ENCODE assay signal across 18 cellular contexts in the genomic region with DNA sequence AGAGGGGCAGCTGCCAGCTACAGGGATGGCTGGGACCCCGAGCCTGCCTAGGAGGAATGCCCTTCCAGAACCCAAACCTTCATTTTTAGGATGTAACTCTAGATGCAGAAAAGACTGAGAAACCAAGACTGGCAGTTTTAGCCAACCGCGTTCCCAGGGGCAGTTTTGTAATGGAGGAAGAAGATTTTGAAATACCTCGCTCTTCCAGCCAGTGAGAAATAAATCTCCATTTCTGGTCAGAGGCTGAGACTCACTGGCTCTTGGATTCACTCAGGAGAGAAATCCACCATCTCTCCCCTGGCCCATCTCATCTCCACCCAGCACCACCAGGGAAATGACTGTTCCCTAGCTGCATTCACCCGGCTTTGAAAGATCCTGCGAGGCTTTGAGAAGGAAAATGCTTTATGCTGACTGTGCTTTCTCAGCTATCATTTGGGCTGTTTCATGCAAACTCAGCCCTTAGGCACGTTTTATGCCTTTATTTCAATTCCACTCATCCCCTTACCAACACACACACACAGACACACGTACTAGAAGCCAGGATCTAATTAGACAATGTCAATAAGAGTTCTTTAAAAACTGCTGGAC.
DNase-seq lines count a peak whose midpoint lies in the region; ATAC-seq, FAIRE-seq and TF ChIP-seq lines count a peak whose summit lies in the region.
"Had no signal": no experiment of that assay in that cellular context is flagged by ENCODE, and none has a peak within 500 bp of the region (broad histone marks: within the 10 kb centered on the region; RNA-seq: fewer than 3 reads in every experiment).

No MANE protein-coding gene starts in this region.

- H2BK20ac ChIP-seq in H1 (ENCODE audit: low read length), result no peak overlapping the region

- no peak overlapping the region for H3K56ac ChIP-seq in H1 (replicated peaks; ENCODE audit: insufficient read length, low read depth, low read length)

- 0 out of 2 replicates have a peak overlapping the region, but pooled peaks have one; percentile 23 for H2AFZ ChIP-seq in H1 (ENCODE audit: low read length)
- H2AFZ ChIP-seq in neuronal stem cell (ENCODE audit: low read length), result no peak overlapping the region
- H2AFZ ChIP-seq: parathyroid adenoma had no signal

- H3K4ac ChIP-seq in H1 (replicated peaks; ENCODE audit: insufficient read length, low read depth, low read length) (no peak overlapping the region), neuronal stem cell (ENCODE audit: low read length) (no peak overlapping the region)

- H4K91ac ChIP-seq in H1 (replicated peaks; ENCODE audit: insufficient read length, low read length) (no peak overlapping the region), neuronal stem cell (ENCODE audit: low read depth, low read length, poor library complexity) (no peak overlapping the region)

- POLR2A ChIA-PET in H1 (lab: Charles Lee; ENCODE audit: partially characterized antibody), result no interaction called here

- H3K23me2 ChIP-seq in H1 (ENCODE audit: low read depth, low read length), result peaks cover 12% of the 10 kb centered on the region

- peaks cover 4% of the 10 kb centered on the region; the same call in 1 of the 2 replicates for H3K79me1 ChIP-seq in H1 (ENCODE audit: low read depth, low read length)
- no peaks in the 10 kb centered on the region for H3K79me1 ChIP-seq in neuronal stem cell (ENCODE audit: low read depth, low read length)

- H3K4me1 ChIP-seq in H1 (replicated peaks in 1 of 4; ENCODE audit: control insufficient read depth in 3 of 4, insufficient read depth in 4 of 4, low read length in 3 of 4) (no peaks in the 10 kb centered on the region), neuronal stem cell (ENCODE audit: control insufficient read depth in 2 of 2, insufficient read depth in 1 of 2, low read depth in 1 of 2, low read length in 2 of 2) (no peaks in the 10 kb centered on the region)
- H3K4me1 ChIP-seq: BLaER1, parathyroid adenoma had no signal

- no peaks in the 10 kb centered on the region for H3K36me3 Mint-ChIP-seq in T-helper 2 cell treated with Interferon-gamma antibody and Interleukin-4, amounts not matched to agents 5 μg/mL and 100 μg/mL, for 36 hours (ENCODE audit: low read depth)

- H3K27ac Mint-ChIP-seq in T-helper 2 cell treated with Interferon-gamma antibody and Interleukin-4, amounts not matched to agents 5 μg/mL and 100 μg/mL, for 36 hours, result no peak overlapping the region

- H3K14ac ChIP-seq in H1 (ENCODE audit: insufficient read length) (no peak overlapping the region), neuronal stem cell (ENCODE audit: low read length) (no peak overlapping the region)

- H4K20me1 ChIP-seq in H1 (replicated peaks in 1 of 2; ENCODE audit: control insufficient read depth in 1 of 2, insufficient read depth in 2 of 2, low read length in 2 of 2), result peaks cover 0 to 2% of the 10 kb centered on the region in 2 experiments
- H4K20me1 ChIP-seq: BLaER1 had no signal

- H2AK5ac ChIP-seq in H1 (ENCODE audit: low read depth, low read length), result no peak overlapping the region
- no peak overlapping the region for H2AK5ac ChIP-seq in neuronal stem cell (ENCODE audit: low read depth, low read length)

- H3K4me2 ChIP-seq in H1 (ENCODE audit: insufficient read depth in 1 of 2, low read depth in 2 of 2, low read length in 2 of 2), result no peak overlapping the region
- no peak overlapping the region for H3K4me2 ChIP-seq in neuronal stem cell (ENCODE audit: insufficient read depth, low read length, poor library complexity, severe bottlenecking)
- H3K4me2 ChIP-seq: BLaER1 had no signal

- no peak overlapping the region for H2BK5ac ChIP-seq in H1 (ENCODE audit: low read depth, low read length)
- H2BK5ac ChIP-seq in neuronal stem cell (ENCODE audit: low read length), result no peak overlapping the region

- H3K79me2 ChIP-seq in H1 (ENCODE audit: control insufficient read depth in 1 of 2, insufficient read depth in 2 of 2, low read length in 2 of 2), result no peaks in the 10 kb centered on the region; a peak in 1 of 4 replicates
- H3K79me2 ChIP-seq: parathyroid adenoma had no signal

- no peaks in the 10 kb centered on the region for H3K4me1 Mint-ChIP-seq in T-helper 2 cell treated with Interferon-gamma antibody and Interleukin-4, amounts not matched to agents 5 μg/mL and 100 μg/mL, for 36 hours (ENCODE audit: low read depth)

- no peak for ATAC-seq in HG02610 (IDR thresholded peaks at IDR 0.05; ENCODE audit: unreplicated experiment)
- ATAC-seq: mucosa of descending colon had no signal

- TF ChIP-seq EP300 in H1 (IDR thresholded peaks at IDR 0.05; ENCODE audit: borderline replicate concordance in 1 of 2, low read depth in 2 of 2, low read length in 2 of 2), result no peak

- H3K9me3 ChIP-seq in H1 (ENCODE audit: insufficient read depth in 2 of 2, low read depth in 1 of 2, low read length in 1 of 2) (no peaks in the 10 kb centered on the region), neuronal stem cell (replicated peaks in 1 of 2; ENCODE audit: control insufficient read depth in 2 of 2, insufficient read depth in 1 of 2, low read depth in 1 of 2, low read length in 2 of 2) (peaks cover 0 to 2% of the 10 kb centered on the region in 2 donors)
- H3K9me3 ChIP-seq: BLaER1, mucosa of descending colon had no signal

- no peak for TF ChIP-seq CTCF in H1 (IDR thresholded peaks at IDR 0.05; ENCODE audit: control extremely low read depth in 1 of 3, insufficient read depth in 1 of 3, low read depth in 1 of 3, low read length in 3 of 3)

- CTCF ChIA-PET in H1 (lab: Charles Lee; ENCODE audit: partially characterized antibody), result interaction anchor here (0.6 kb wide), 2 partner anchors 121 to 322 kb away, joined by 3 to 4 read pairs; no protein-coding TSS in a partner anchor

- no peaks in the 10 kb centered on the region for H3K27me3 ChIP-seq in H1 (replicated peaks in 1 of 4; ENCODE audit: control insufficient read depth in 3 of 4, extremely low read depth in 1 of 4, insufficient read depth in 3 of 4, low read length in 3 of 4)
- H3K27me3 ChIP-seq in neuronal stem cell (ENCODE audit: control insufficient read depth in 3 of 3, insufficient read depth in 3 of 3, low read depth in 1 of 3, low read length in 3 of 3), result no peaks in the 10 kb centered on the region
- H3K27me3 ChIP-seq: BLaER1 had no signal

- H2BK120ac ChIP-seq in H1 (replicated peaks; ENCODE audit: low read depth, low read length) (no peak overlapping the region), neuronal stem cell (ENCODE audit: low read depth, low read length) (no peak overlapping the region)

- H3K27ac ChIP-seq in H1 (ENCODE audit: low read depth, low read length) (no peak overlapping the region), neuronal stem cell (replicated peaks; ENCODE audit: low read length) (no peak overlapping the region)
- H3K27ac ChIP-seq: BLaER1, parathyroid adenoma, WERI-Rb-1 had no signal

- no peak overlapping the region for H3K4me3 ChIP-seq in H1 (ENCODE audit: extremely low read depth in 1 of 4, insufficient read depth in 2 of 4, low read depth in 3 of 4, low read length in 4 of 4)
- H3K4me3 ChIP-seq in neuronal stem cell (ENCODE audit: low read length in 2 of 2), result no peak overlapping the region
- H3K4me3 ChIP-seq: BLaER1, mucosa of descending colon had no signal

- no peak overlapping the region for H3K4me3 Mint-ChIP-seq in T-helper 2 cell treated with Interferon-gamma antibody and Interleukin-4, amounts not matched to agents 5 μg/mL and 100 μg/mL, for 36 hours

- no peaks in the 10 kb centered on the region for H3K9me3 Mint-ChIP-seq in T-helper 2 cell treated with Interferon-gamma antibody and Interleukin-4, amounts not matched to agents 5 μg/mL and 100 μg/mL, for 36 hours

- H2BK12ac ChIP-seq in H1 (ENCODE audit: low read depth, low read length), result no peak overlapping the region
- H2BK12ac ChIP-seq in neuronal stem cell (ENCODE audit: low read length), result no peak overlapping the region

- H3K9ac ChIP-seq in H1 (replicated peaks in 1 of 4; ENCODE audit: extremely low read depth in 1 of 4, low read depth in 3 of 4, low read length in 3 of 4) (no peak overlapping the region), neuronal stem cell (ENCODE audit: low read depth, low read length, poor library complexity) (no peak overlapping the region)
- H3K9ac ChIP-seq: BLaER1, parathyroid adenoma had no signal

- 90% methylated on average over 8 of the region's 8 CpGs; no CpG with 5 or more reads in 1 of the 2 experiments for WGBS in H1 (ENCODE audit: extremely low coverage in 1 of 2, insufficient coverage in 1 of 2, insufficient read length in 1 of 2, insufficient replicate concordance in 2 of 2, low coverage in 1 of 2, low lambda C conversion rate in 2 of 2, missing lambda C conversion rate in 1 of 2), 2 experiments
- WGBS in neuronal stem cell (ENCODE audit: extremely low coverage in 2 of 2, insufficient read length in 2 of 2, insufficient replicate concordance in 1 of 2), 2 donors, result no CpG with 5 or more reads among the region's 8 CpGs

- no peaks in the 10 kb centered on the region for H3K27me3 Mint-ChIP-seq in T-helper 2 cell treated with Interferon-gamma antibody and Interleukin-4, amounts not matched to agents 5 μg/mL and 100 μg/mL, for 36 hours (ENCODE audit: low read depth)

- no peak overlapping the region; the same call in 1 of the 2 replicates for H3K18ac ChIP-seq in H1 (ENCODE audit: extremely low read depth, low read length)
- H3K18ac ChIP-seq in neuronal stem cell (ENCODE audit: low read length), result peak overlapping the region; percentile 16

- peak; percentile 65 for DNase-seq in GM03348 (ENCODE audit: low spot score)
- peak; percentile 12 for DNase-seq in NCI-H526 treated with DMSO at 0.1 percent for 48 hours (lab: John Stamatoyannopoulos, UW)
- no peak for DNase-seq in H1 (ENCODE audit: low read depth in 1 of 2, low spot score in 2 of 2)
- no peak for DNase-seq in neuronal stem cell (ENCODE audit: low spot score)
- no peak for DNase-seq in NCI-H345 treated with DMSO at 0.1 percent for 48 hours (lab: John Stamatoyannopoulos, UW; ENCODE audit: unreplicated experiment)
- DNase-seq in NCI-H2196 treated with DMSO at 0.1 percent for 48 hours (lab: John Stamatoyannopoulos, UW; ENCODE audit: unreplicated experiment), result no peak
- no peak for DNase-seq in T-helper 2 cell treated with Interferon-gamma antibody and Interleukin-4, amounts not matched to agents 5 μg/mL and 100 μg/mL, for 36 hours (ENCODE audit: low spot score)
- DNase-seq: activated naive CD4-positive, alpha-beta T cell treated with Interleukin-2 at 50 U/mL for 16 hours; DMS79; effector memory CD4-positive, alpha-beta T cell; mucosa of descending colon; NCI-H2029; OCI-M1; SW 1271; WERI-Rb-1 had no signal

- no peaks in the 10 kb centered on the region for H3K36me3 ChIP-seq in H1 (ENCODE audit: control insufficient read depth in 2 of 4, insufficient read depth in 4 of 4, low read length in 3 of 4)
- H3K36me3 ChIP-seq in neuronal stem cell (replicated peaks in 1 of 2; ENCODE audit: control insufficient read depth in 2 of 2, insufficient read depth in 2 of 2, low read length in 2 of 2), result no peaks in the 10 kb centered on the region
- H3K36me3 ChIP-seq: BLaER1, WERI-Rb-1 had no signal

- no peak for TF ChIP-seq POLR2A in H1 (IDR thresholded peaks at IDR 0.05; ENCODE audit: control extremely low read depth in 1 of 2, low read depth in 2 of 2, low read length in 2 of 2)

- no peak for FAIRE-seq in H1 (lab: Jason Lieb, UNC)

- H4K8ac ChIP-seq in H1 (ENCODE audit: extremely low read depth, insufficient read depth, low read length) (no peak overlapping the region), neuronal stem cell (ENCODE audit: low read depth, low read length) (no peak overlapping the region)

- no peak overlapping the region for H3K23ac ChIP-seq in H1 (ENCODE audit: insufficient read length)
- no peak overlapping the region for H3K23ac ChIP-seq in neuronal stem cell (ENCODE audit: low read depth, low read length, poor library complexity)

- TF ChIP-seq RAD21 in H1 (IDR thresholded peaks at IDR 0.05 in 1 of 2, conservative IDR thresholded peaks at IDR 0.05 in 1 of 2; ENCODE audit: low read depth in 2 of 2, low read length in 2 of 2), result no peak

- H2BK15ac ChIP-seq in H1 (ENCODE audit: low read length) (no peak overlapping the region), neuronal stem cell (ENCODE audit: low read length) (no peak overlapping the region)

- H4K5ac ChIP-seq in H1 (ENCODE audit: insufficient read length, low read depth, low read length), result no peak overlapping the region

Comparison
In these comparisons a context has a peak if more than half of its experiments do, and no peak if none do; other contexts are left out.
1. DNase-seq: peak in GM03348 (single experiment) and NCI-H526 treated with DMSO at 0.1 percent for 48 hours (single experiment); none in H1 (0 of 2), neuronal stem cell (single experiment), NCI-H345 treated with DMSO at 0.1 percent for 48 hours (single experiment), NCI-H2196 treated with DMSO at 0.1 percent for 48 hours (single experiment) and T-helper 2 cell treated with Interferon-gamma antibody and Interleukin-4, amounts not matched to agents 5 μg/mL and 100 μg/mL, for 36 hours (single experiment).